15 cellular contexts compared by ENCODE assay signal in genomic region chr10:20948723-20949327, GRCh38. TPM values are rescaled to one million over a fixed set of nuclear protein-coding genes. Genes with fewer than 3 reads are reported as not detected.
A peak's percentile ranks its signal among the peaks of the same experiment; 100 is the strongest.
DNase-seq lines count a peak whose midpoint lies in the region; ATAC-seq and TF ChIP-seq lines count a peak whose summit lies in the region.
"Had no signal": no experiment of that assay in that cellular context is flagged by ENCODE, and none has a peak within 500 bp of the region (broad histone marks: within the 10 kb centered on the region; RNA-seq: fewer than 3 reads in every experiment).

No MANE protein-coding gene starts in this region.

- peaks cover 13% of the 10 kb centered on the region for H3K4me1 ChIP-seq in HUES64 (ENCODE audit: insufficient read depth, low read length)
- H3K4me1 ChIP-seq: gastrocnemius medialis had no signal

- DNase-seq in Daoy (ENCODE audit: low read depth) (peak; percentile 5), CD14-positive monocyte (ENCODE audit: low spot score) (no peak), SK-N-DZ (ENCODE audit: low spot score) (no peak)
- no peak for DNase-seq in activated T-helper 1 cell treated with anti-CD3 and anti-CD28 coated beads, Interleukin-12 subunit alpha, Interleukin-12 subunit beta, Interleukin-2, Interleukin-4 antibody, amounts not matched to agents 30 ng/mL and 10 ng/mL and 1 ng/mL, durations not matched to agents 14 hours and 24 hours and 36 hours (ENCODE audit: low spot score)
- DNase-seq in activated CD4-positive, alpha-beta T cell treated with anti-CD3 and anti-CD28 coated beads, Interleukin-2, amount 50 U/mL, for 48 hours: no peak
- DNase-seq: activated CD4-positive, alpha-beta T cell treated with anti-CD3 and anti-CD28 coated beads for 36 hours; activated naive CD8-positive, alpha-beta T cell treated with anti-CD3 and anti-CD28 coated beads for 36 hours; DMS79; gastrocnemius medialis; NCI-H345; nucleus accumbens; SJCRH30 had no signal

- no peak for TF ChIP-seq CTCF in CD14-positive monocyte (IDR thresholded peaks at IDR 0.05)

- no peak overlapping the region for H3K27ac Mint-ChIP-seq in CD14-positive monocyte
- H3K27ac Mint-ChIP-seq in activated T-helper 1 cell treated with anti-CD3 and anti-CD28 coated beads, Interleukin-12 subunit alpha, Interleukin-12 subunit beta, Interleukin-2, Interleukin-4 antibody, amounts not matched to agents 30 ng/mL and 10 ng/mL and 1 ng/mL, durations not matched to agents 14 hours and 24 hours and 36 hours: no peak overlapping the region
- H3K27ac Mint-ChIP-seq: activated CD4-positive, alpha-beta T cell treated with anti-CD3 and anti-CD28 coated beads for 36 hours; activated naive CD8-positive, alpha-beta T cell treated with anti-CD3 and anti-CD28 coated beads for 36 hours had no signal

- no peaks in the 10 kb centered on the region for H3K4me1 Mint-ChIP-seq in CD14-positive monocyte
- H3K4me1 Mint-ChIP-seq in activated T-helper 1 cell treated with anti-CD3 and anti-CD28 coated beads, Interleukin-12 subunit alpha, Interleukin-12 subunit beta, Interleukin-2, Interleukin-4 antibody, amounts not matched to agents 30 ng/mL and 10 ng/mL and 1 ng/mL, durations not matched to agents 14 hours and 24 hours and 36 hours (ENCODE audit: low read depth): no peaks in the 10 kb centered on the region
- H3K4me1 Mint-ChIP-seq: activated CD4-positive, alpha-beta T cell treated with anti-CD3 and anti-CD28 coated beads for 36 hours; activated naive CD8-positive, alpha-beta T cell treated with anti-CD3 and anti-CD28 coated beads for 36 hours had no signal

- peak; percentile 83 for ATAC-seq in GM19397 (IDR thresholded peaks at IDR 0.05; ENCODE audit: unreplicated experiment)
- peak; percentile 69 for ATAC-seq in HG02884 (IDR thresholded peaks at IDR 0.05; ENCODE audit: unreplicated experiment)
- ATAC-seq: activated CD4-positive, alpha-beta T cell treated with anti-CD3 and anti-CD28 coated beads for 36 hours; gastrocnemius medialis had no signal

- peak overlapping the region; percentile 37; the same call in 1 of the 2 replicates for H3K27ac ChIP-seq in HUES64 (ENCODE audit: low read depth, low read length)
- H3K27ac ChIP-seq: gastrocnemius medialis, SJCRH30 had no signal

- no peaks in the 10 kb centered on the region for H3K36me3 ChIP-seq in HUES64 (ENCODE audit: insufficient read depth, low read length)
- H3K36me3 ChIP-seq: gastrocnemius medialis, SJCRH30 had no signal

- WGBS in HUES64: 81% methylated on average over 7 of the region's 7 CpGs

- intact Hi-C loops in CD14-positive monocyte (cut with micrococcal nuclease): no loop called here
- intact Hi-C loops in activated T-helper 1 cell treated with anti-CD3 and anti-CD28 coated beads, Interleukin-12 subunit alpha, Interleukin-12 subunit beta, Interleukin-2, Interleukin-4 antibody, amounts not matched to agents 30 ng/mL and 10 ng/mL and 1 ng/mL, durations not matched to agents 14 hours and 24 hours and 36 hours (cut with micrococcal nuclease): no loop called here

- H3K4me3 ChIP-seq in HUES64 (ENCODE audit: low read length): no peak overlapping the region
- H3K4me3 ChIP-seq: gastrocnemius medialis, SJCRH30 had no signal

- no peaks in the 10 kb centered on the region for H3K27me3 ChIP-seq in HUES64 (ENCODE audit: insufficient read depth, low read length)
- H3K27me3 ChIP-seq: gastrocnemius medialis, SJCRH30 had no signal

- H3K9me3 ChIP-seq in HUES64 (ENCODE audit: insufficient read depth, low read depth, low read length): peaks cover 4% of the 10 kb centered on the region; the same call in 1 of the 2 replicates
- H3K9me3 ChIP-seq: gastrocnemius medialis, SJCRH30 had no signal

- peaks cover 0 to 2% (median 0%) of the 10 kb centered on the region in 3 donors for H3K27me3 Mint-ChIP-seq in CD14-positive monocyte (ENCODE audit: low read depth in 3 of 3)
- no peaks in the 10 kb centered on the region for H3K27me3 Mint-ChIP-seq in activated T-helper 1 cell treated with anti-CD3 and anti-CD28 coated beads, Interleukin-12 subunit alpha, Interleukin-12 subunit beta, Interleukin-2, Interleukin-4 antibody, amounts not matched to agents 30 ng/mL and 10 ng/mL and 1 ng/mL, durations not matched to agents 14 hours and 24 hours and 36 hours (ENCODE audit: insufficient read depth)
- H3K27me3 Mint-ChIP-seq: activated naive CD8-positive, alpha-beta T cell treated with anti-CD3 and anti-CD28 coated beads for 36 hours had no signal

- H3K4me3 Mint-ChIP-seq in CD14-positive monocyte: no peak overlapping the region
- no peak overlapping the region for H3K4me3 Mint-ChIP-seq in activated T-helper 1 cell treated with anti-CD3 and anti-CD28 coated beads, Interleukin-12 subunit alpha, Interleukin-12 subunit beta, Interleukin-2, Interleukin-4 antibody, amounts not matched to agents 30 ng/mL and 10 ng/mL and 1 ng/mL, durations not matched to agents 14 hours and 24 hours and 36 hours
- H3K4me3 Mint-ChIP-seq: activated CD4-positive, alpha-beta T cell treated with anti-CD3 and anti-CD28 coated beads for 36 hours; activated naive CD8-positive, alpha-beta T cell treated with anti-CD3 and anti-CD28 coated beads for 36 hours had no signal

- no peaks in the 10 kb centered on the region for H3K36me3 Mint-ChIP-seq in CD14-positive monocyte
- H3K36me3 Mint-ChIP-seq in activated T-helper 1 cell treated with anti-CD3 and anti-CD28 coated beads, Interleukin-12 subunit alpha, Interleukin-12 subunit beta, Interleukin-2, Interleukin-4 antibody, amounts not matched to agents 30 ng/mL and 10 ng/mL and 1 ng/mL, durations not matched to agents 14 hours and 24 hours and 36 hours (ENCODE audit: low read depth): no peaks in the 10 kb centered on the region
- H3K36me3 Mint-ChIP-seq: activated naive CD8-positive, alpha-beta T cell treated with anti-CD3 and anti-CD28 coated beads for 36 hours had no signal

- no peak overlapping the region for H3K9ac ChIP-seq in HUES64 (ENCODE audit: low read depth, low read length)

- H3K9me3 Mint-ChIP-seq in CD14-positive monocyte: peaks cover 0 to 5% (median 4%) of the 10 kb centered on the region in 7 donors
- no peaks in the 10 kb centered on the region for H3K9me3 Mint-ChIP-seq in activated T-helper 1 cell treated with anti-CD3 and anti-CD28 coated beads, Interleukin-12 subunit alpha, Interleukin-12 subunit beta, Interleukin-2, Interleukin-4 antibody, amounts not matched to agents 30 ng/mL and 10 ng/mL and 1 ng/mL, durations not matched to agents 14 hours and 24 hours and 36 hours
- H3K9me3 Mint-ChIP-seq: activated naive CD8-positive, alpha-beta T cell treated with anti-CD3 and anti-CD28 coated beads for 36 hours had no signal

RNA-seq across cellular contexts. Expression of gene NEBL, which starts 51.7 kb away (rescaled TPM):
- total RNA-seq in Daoy (2014; rRNA removed; shearing (Covaris generic)): under 0.01 TPM in 1 of 2 replicates, not detected in the other
- 8.3 TPM for polyA plus RNA-seq in HUES64 (2013, experiment 1 of 2)
- polyA plus RNA-seq in HUES64 (2013, experiment 2 of 2): 10.8 TPM
- polyA plus RNA-seq in CD14-positive monocyte: 1 to 10 TPM in 1 of 2 donors, not detected in 1; 9.7 TPM
- 0.99 and 2.6 TPM in 2 replicates for polyA plus RNA-seq in SK-N-DZ (2014; cell fraction: cytosol; rRNA removed)
- 5.8 and 8.7 TPM in 2 replicates for polyA plus RNA-seq in SK-N-DZ (2014; cell fraction: nucleus; rRNA removed)
- total RNA-seq in activated T-helper 1 cell treated with anti-CD3 and anti-CD28 coated beads, Interleukin-12 subunit alpha, Interleukin-12 subunit beta, Interleukin-2, Interleukin-4 antibody, amounts not matched to agents 30 ng/mL and 10 ng/mL and 1 ng/mL, durations not matched to agents 14 hours and 24 hours and 36 hours: 0.18 and 0.22 TPM in 2 replicates
